8 cellular contexts compared by ENCODE assay signal in the genomic region with DNA sequence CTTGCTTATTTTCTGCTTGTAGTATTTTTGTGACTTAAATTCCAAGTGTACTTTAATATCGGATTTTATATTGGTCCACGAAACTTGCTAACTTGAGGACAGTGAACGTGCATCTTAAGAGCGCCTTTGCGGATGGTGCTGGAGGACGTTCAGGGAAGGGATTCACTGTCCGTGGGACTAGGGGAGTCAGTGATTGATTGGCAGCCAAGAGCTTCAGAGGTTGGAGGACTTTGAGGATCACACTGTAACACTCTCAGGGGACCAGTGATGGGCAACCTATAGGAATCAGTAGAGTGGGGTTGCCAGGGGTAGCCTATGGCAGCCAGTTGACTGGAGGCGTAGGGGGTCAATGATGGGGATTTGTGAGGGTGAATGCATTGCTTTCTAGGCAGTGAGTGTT. TPM values are rescaled to one million over a fixed set of nuclear protein-coding genes. Genes with fewer than 3 reads are reported as not detected.
DNase-seq lines count a peak whose midpoint lies in the region; ATAC-seq, FAIRE-seq and TF ChIP-seq lines count a peak whose summit lies in the region.

No MANE protein-coding gene starts in this region.

- 8% methylated on average over 8 of the region's 8 CpGs for WGBS in liver

- peaks cover 44% of the 10 kb centered on the region for H3K4me1 Mint-ChIP-seq in activated T-cell treated with anti-CD3 and anti-CD28 coated beads, Interleukin-2, amount 50 U/mL, for 24 hours (ENCODE audit: low read depth)
- peaks cover 18% of the 10 kb centered on the region for H3K4me1 Mint-ChIP-seq in astrocyte (ENCODE audit: low read depth, unreplicated experiment)

- TF ChIP-seq RAD21 in liver (IDR thresholded peaks at IDR 0.05) = no peak

- no peaks in the 10 kb centered on the region for H3K9me3 ChIP-seq in astrocyte (ENCODE audit: insufficient read depth, low read depth, low read length)
- peaks cover 0 to 2% (median 0%) of the 10 kb centered on the region in 4 donors for H3K9me3 ChIP-seq in liver (ENCODE audit: control insufficient read depth in 4 of 4, low read length in 3 of 4)
- no peaks in the 10 kb centered on the region for H3K9me3 ChIP-seq in tibial artery

- intact Hi-C loops in tibial artery (cut with DNase I; ENCODE audit: low total_unique reads) = no loop called here

- H3K27me3 ChIP-seq in astrocyte (ENCODE audit: insufficient read depth, low read length) = no peaks in the 10 kb centered on the region
- peaks cover 0 to 5% (median 2%) of the 10 kb centered on the region in 4 donors for H3K27me3 ChIP-seq in liver (ENCODE audit: control insufficient read depth in 4 of 4, insufficient read depth in 4 of 4, low read length in 3 of 4)
- no peaks in the 10 kb centered on the region for H3K27me3 ChIP-seq in tibial artery

- H3K36me3 Mint-ChIP-seq in activated T-cell treated with anti-CD3 and anti-CD28 coated beads, Interleukin-2, amount 50 U/mL, for 24 hours (ENCODE audit: low read depth) = peaks cover 53% of the 10 kb centered on the region
- peaks cover 5% of the 10 kb centered on the region for H3K36me3 Mint-ChIP-seq in astrocyte (ENCODE audit: low read depth, unreplicated experiment)

- H4K20me1 ChIP-seq in astrocyte (ENCODE audit: insufficient read depth, low read length) = peaks cover 8% of the 10 kb centered on the region

- H3K36me3 ChIP-seq in astrocyte (ENCODE audit: insufficient read depth, low read length) = peaks cover 6% of the 10 kb centered on the region
- H3K36me3 ChIP-seq in liver (ENCODE audit: control insufficient read depth in 4 of 4, insufficient read depth in 3 of 4, low read depth in 1 of 4, low read length in 3 of 4) = peaks cover 3 to 21% (median 11%) of the 10 kb centered on the region in 4 donors
- peaks cover 0 to 26% (median 25%) of the 10 kb centered on the region in 3 donors for H3K36me3 ChIP-seq in tibial artery

- no peak for DNase-seq in activated T-cell treated with anti-CD3 and anti-CD28 coated beads, Interleukin-2, amount 50 U/mL, for 24 hours
- DNase-seq in activated T-cell treated with anti-CD3 and anti-CD28 coated beads, Interleukin-2, amount 50 U/mL, for 1 hour = no peak
- no peak for DNase-seq in astrocyte (ENCODE audit: low read depth)
- DNase-seq in tibial artery = no peak
- DNase-seq in caudate nucleus (lab: John Stamatoyannopoulos, UW) = no peak
- no peak for DNase-seq in frontal cortex (ENCODE audit: low spot score in 2 of 2)

- TF ChIP-seq CTCF in astrocyte (IDR thresholded peaks at IDR 0.05; ENCODE audit: insufficient read depth, low read depth, low read length) (no peak), liver (IDR thresholded peaks at IDR 0.05; ENCODE audit: low read depth, low read length, missing input control) (no peak), tibial artery (IDR thresholded peaks at IDR 0.05) (no peak)

- H3K9me3 Mint-ChIP-seq in activated T-cell treated with anti-CD3 and anti-CD28 coated beads, Interleukin-2, amount 50 U/mL, for 24 hours = peaks cover 3% of the 10 kb centered on the region
- no peaks in the 10 kb centered on the region for H3K9me3 Mint-ChIP-seq in astrocyte (ENCODE audit: unreplicated experiment)

- peak overlapping the region; percentile 92 for H3K27ac Mint-ChIP-seq in activated T-cell treated with anti-CD3 and anti-CD28 coated beads, Interleukin-2, amount 50 U/mL, for 24 hours
- peak overlapping the region; percentile 86 for H3K27ac Mint-ChIP-seq in astrocyte (ENCODE audit: unreplicated experiment)

- no peak for FAIRE-seq in astrocyte (lab: Jason Lieb, UNC)
- FAIRE-seq in frontal cortex (lab: Jason Lieb, UNC) = no peak

- H3K4me3 Mint-ChIP-seq in activated T-cell treated with anti-CD3 and anti-CD28 coated beads, Interleukin-2, amount 50 U/mL, for 24 hours = peak overlapping the region; percentile 92
- H3K4me3 Mint-ChIP-seq in astrocyte (ENCODE audit: unreplicated experiment) = peak overlapping the region; percentile 93

- H3K27me3 Mint-ChIP-seq in activated T-cell treated with anti-CD3 and anti-CD28 coated beads, Interleukin-2, amount 50 U/mL, for 24 hours = peaks cover 3% of the 10 kb centered on the region
- H3K27me3 Mint-ChIP-seq in astrocyte (ENCODE audit: low read depth, unreplicated experiment) = peaks cover 12% of the 10 kb centered on the region

- peak overlapping the region; percentile 76 for H3K27ac ChIP-seq in astrocyte (ENCODE audit: low read depth, low read length)
- no peak overlapping the region for H3K27ac ChIP-seq in liver (ENCODE audit: low read depth in 1 of 2, low read length in 2 of 2)
- peak overlapping the region; percentile 77 to 83 for H3K27ac ChIP-seq in tibial artery
- H3K27ac ChIP-seq in caudate nucleus (ENCODE audit: low read depth, low read length) = no peak overlapping the region

- H3K79me2 ChIP-seq in astrocyte (ENCODE audit: insufficient read depth, low read length) = peaks cover 34% of the 10 kb centered on the region

- ATAC-seq in HG03457 (IDR thresholded peaks at IDR 0.05; ENCODE audit: unreplicated experiment) = no peak

- H3K4me1 ChIP-seq in astrocyte (ENCODE audit: insufficient read depth, low read length) (peaks cover 15% of the 10 kb centered on the region), liver (ENCODE audit: control insufficient read depth in 4 of 4, insufficient read depth in 4 of 4, low read length in 3 of 4) (peaks cover 5 to 17% (median 9%) of the 10 kb centered on the region in 4 donors), tibial artery (peaks cover 0 to 20% (median 13%) of the 10 kb centered on the region in 4 donors)

- H3K4me3 ChIP-seq in astrocyte (ENCODE audit: insufficient read depth, low read depth, low read length) (peak overlapping the region; percentile 77), liver (ENCODE audit: low read depth in 1 of 3, low read length in 3 of 3) (peak overlapping the region; percentile 71 to 85 (median 73)), tibial artery (peak overlapping the region; percentile 66 to 86)

- H3K9ac ChIP-seq in astrocyte (ENCODE audit: low read length) (peak overlapping the region; percentile 92), liver (ENCODE audit: low read depth in 1 of 2, low read length in 2 of 2) (no peak overlapping the region)

- peak overlapping the region; percentile 94 for H3K4me2 ChIP-seq in astrocyte (ENCODE audit: low read length)

- H2AFZ ChIP-seq in astrocyte (ENCODE audit: low read depth, low read length) = peak overlapping the region; percentile 65

TF ChIP-seq in liver, 16 proteins besides CTCF, POLR2A, EP300 and RAD21:
- TF ChIP-seq FOXA1 (IDR thresholded peaks at IDR 0.05) (no peak), GABPA (IDR thresholded peaks at IDR 0.05 in 1 of 2, conservative IDR thresholded peaks at IDR 0.05 in 1 of 2) (no peak), HNF4A (conservative IDR thresholded peaks at IDR 0.05) (no peak), EGR1 (IDR thresholded peaks at IDR 0.05; ENCODE audit: low read depth in 2 of 2) (no peak), RXRA (IDR thresholded peaks at IDR 0.05) (no peak), HNF4G (IDR thresholded peaks at IDR 0.05) (no peak), FOXA2 (IDR thresholded peaks at IDR 0.05) (no peak)
- TF ChIP-seq, protein P1, sequence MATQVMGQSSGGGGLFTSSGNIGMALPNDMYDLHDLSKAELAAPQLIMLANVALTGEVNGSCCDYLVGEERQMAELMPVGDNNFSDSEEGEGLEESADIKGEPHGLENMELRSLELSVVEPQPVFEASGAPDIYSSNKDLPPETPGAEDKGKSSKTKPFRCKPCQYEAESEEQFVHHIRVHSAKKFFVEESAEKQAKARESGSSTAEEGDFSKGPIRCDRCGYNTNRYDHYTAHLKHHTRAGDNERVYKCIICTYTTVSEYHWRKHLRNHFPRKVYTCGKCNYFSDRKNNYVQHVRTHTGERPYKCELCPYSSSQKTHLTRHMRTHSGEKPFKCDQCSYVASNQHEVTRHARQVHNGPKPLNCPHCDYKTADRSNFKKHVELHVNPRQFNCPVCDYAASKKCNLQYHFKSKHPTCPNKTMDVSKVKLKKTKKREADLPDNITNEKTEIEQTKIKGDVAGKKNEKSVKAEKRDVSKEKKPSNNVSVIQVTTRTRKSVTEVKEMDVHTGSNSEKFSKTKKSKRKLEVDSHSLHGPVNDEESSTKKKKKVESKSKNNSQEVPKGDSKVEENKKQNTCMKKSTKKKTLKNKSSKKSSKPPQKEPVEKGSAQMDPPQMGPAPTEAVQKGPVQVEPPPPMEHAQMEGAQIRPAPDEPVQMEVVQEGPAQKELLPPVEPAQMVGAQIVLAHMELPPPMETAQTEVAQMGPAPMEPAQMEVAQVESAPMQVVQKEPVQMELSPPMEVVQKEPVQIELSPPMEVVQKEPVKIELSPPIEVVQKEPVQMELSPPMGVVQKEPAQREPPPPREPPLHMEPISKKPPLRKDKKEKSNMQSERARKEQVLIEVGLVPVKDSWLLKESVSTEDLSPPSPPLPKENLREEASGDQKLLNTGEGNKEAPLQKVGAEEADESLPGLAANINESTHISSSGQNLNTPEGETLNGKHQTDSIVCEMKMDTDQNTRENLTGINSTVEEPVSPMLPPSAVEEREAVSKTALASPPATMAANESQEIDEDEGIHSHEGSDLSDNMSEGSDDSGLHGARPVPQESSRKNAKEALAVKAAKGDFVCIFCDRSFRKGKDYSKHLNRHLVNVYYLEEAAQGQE (IDR thresholded peaks at IDR 0.05) = no peak
- TF ChIP-seq, protein P2, sequence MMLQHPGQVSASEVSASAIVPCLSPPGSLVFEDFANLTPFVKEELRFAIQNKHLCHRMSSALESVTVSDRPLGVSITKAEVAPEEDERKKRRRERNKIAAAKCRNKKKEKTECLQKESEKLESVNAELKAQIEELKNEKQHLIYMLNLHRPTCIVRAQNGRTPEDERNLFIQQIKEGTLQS (IDR thresholded peaks at IDR 0.05) = no peak

RNA-seq across cellular contexts. Expression of a gene that starts 0.5 kb away (rescaled TPM):
- total RNA-seq in astrocyte (14.3 and 15.1 TPM in 2 replicates), liver (1 to 10 TPM; 3.9 to 5.3 TPM), frontal cortex (7.3 TPM)
- polyA plus RNA-seq in liver = 1 to 10 TPM in 1 of 2 donors, under 1 TPM in 1; 0.60 to 1.1 TPM

RNA-seq across cellular contexts. Expression of a gene that starts 40.1 kb away (rescaled TPM):
- total RNA-seq in astrocyte = not detected in 2 replicates
- total RNA-seq in liver = under 1 TPM; 0.08 to 0.47 TPM
- under 1 TPM in 1 of 2 donors, not detected in 1; 0.08 TPM for polyA plus RNA-seq in liver
- not detected for total RNA-seq in frontal cortex

RNA-seq across cellular contexts. Expression of a gene that starts 58.6 kb away (rescaled TPM):
- total RNA-seq in astrocyte (not detected in 2 replicates), liver (under 1 TPM in 1 of 2 donors, not detected in 1; 0.70 TPM), frontal cortex (under 0.01 TPM)
- polyA plus RNA-seq in liver = under 1 TPM in 1 of 2 donors, not detected in 1; 0.42 TPM

Comparison
In these comparisons a context has a peak if more than half of its experiments do, and no peak if none do; other contexts are left out.
1. H3K27ac ChIP-seq: peak in astrocyte (single experiment) and tibial artery (2 of 2); none in liver (0 of 2) and caudate nucleus (single experiment).
2. Peak in every context shown above with its lines, with median percentiles within 50 percentile points of each other: H3K4me3 ChIP-seq.